8 cellular contexts compared by ENCODE assay signal in the genomic region with DNA sequence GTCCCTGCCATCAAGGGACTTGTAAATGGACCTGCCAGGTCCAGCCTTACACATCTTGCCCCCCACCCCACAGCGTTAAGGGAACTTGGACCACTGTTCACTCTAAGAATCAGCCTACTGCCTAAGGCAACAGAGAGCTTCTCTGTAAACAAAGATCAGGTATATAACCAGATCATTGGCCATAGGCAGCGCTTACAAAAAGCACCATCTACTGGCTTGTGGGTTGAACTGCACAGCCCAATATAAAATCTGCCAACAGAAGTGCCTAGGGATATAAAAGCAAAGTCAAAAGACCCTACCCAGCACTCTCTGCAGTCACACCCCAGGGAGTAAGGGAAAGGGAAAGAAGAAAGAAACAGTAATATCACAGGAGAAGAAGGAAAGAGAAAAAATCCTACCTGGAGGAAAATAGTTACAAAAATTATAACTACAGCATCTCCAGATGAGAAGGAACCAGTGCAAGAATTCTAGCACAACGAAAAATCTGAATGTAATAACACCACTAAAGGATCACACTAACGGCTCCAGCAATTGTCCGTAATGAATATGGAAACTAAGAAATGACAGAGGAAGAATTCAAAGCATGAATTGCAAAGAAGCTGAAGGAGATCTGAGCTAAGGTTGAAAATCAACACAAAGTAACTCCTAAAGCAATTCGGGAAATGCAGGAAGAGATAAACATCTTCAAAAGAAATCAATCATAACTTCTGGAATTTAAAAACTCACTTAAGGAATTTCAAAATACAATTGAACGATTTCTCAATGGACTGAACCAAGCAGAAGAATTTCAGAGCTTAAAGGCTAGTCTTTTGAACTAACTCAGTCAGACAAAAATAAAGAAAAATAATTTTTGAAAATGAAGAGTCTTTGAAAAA.
DNase-seq lines count a peak whose midpoint lies in the region; ATAC-seq and TF ChIP-seq lines count a peak whose summit lies in the region.

No MANE protein-coding gene starts in this region.

- TF ChIP-seq CTCF in AG04449 (IDR thresholded peaks at IDR 0.05; ENCODE audit: insufficient read depth, low read length, missing control alignments) (peak; percentile 81), GM13977 (IDR thresholded peaks at IDR 0.05; ENCODE audit: extremely low read depth, insufficient read depth, missing control alignments) (peak; percentile 73), glutamatergic neuron (IDR thresholded peaks at IDR 0.05; ENCODE audit: partially characterized antibody, unreplicated experiment) (peak; percentile 78), psoas muscle (IDR thresholded peaks at IDR 0.05) (peak; percentile 80)

- H3K9me3 Mint-ChIP-seq in activated T-helper 2 cell treated with anti-CD3 and anti-CD28 coated beads, Interferon-gamma antibody, Interleukin-2, Interleukin-4, amounts not matched to agents 10 μg/mL and 5 μg/mL and 100 μg/mL, durations not matched to agents 14 hours and 24 hours and 36 hours: peaks cover 4% of the 10 kb centered on the region
- peaks cover 2% of the 10 kb centered on the region for H3K9me3 Mint-ChIP-seq in glutamatergic neuron (ENCODE audit: unreplicated experiment)

- H3K27ac ChIP-seq in psoas muscle: no peak overlapping the region

- intact Hi-C loops in activated T-helper 2 cell treated with anti-CD3 and anti-CD28 coated beads, Interferon-gamma antibody, Interleukin-2, Interleukin-4, amounts not matched to agents 10 μg/mL and 5 μg/mL and 100 μg/mL, durations not matched to agents 14 hours and 24 hours and 36 hours (cut with micrococcal nuclease): loop anchor here (5.0 kb wide), 1 partner anchor 912 kb away; no protein-coding TSS in a partner anchor
- intact Hi-C loops in psoas muscle (cut with DNase I): loop anchor here in 1 of 2 donors (2.0 to 10.0 kb wide), 3 partner anchors 37 to 859 kb away; no protein-coding TSS in a partner anchor

- H3K4me1 ChIP-seq in NT2/D1 (ENCODE audit: insufficient read depth, insufficient read length): no peaks in the 10 kb centered on the region
- H3K4me1 ChIP-seq in psoas muscle: no peaks in the 10 kb centered on the region

- no peaks in the 10 kb centered on the region for H3K4me1 Mint-ChIP-seq in activated T-helper 2 cell treated with anti-CD3 and anti-CD28 coated beads, Interferon-gamma antibody, Interleukin-2, Interleukin-4, amounts not matched to agents 10 μg/mL and 5 μg/mL and 100 μg/mL, durations not matched to agents 14 hours and 24 hours and 36 hours (ENCODE audit: low read depth)
- no peaks in the 10 kb centered on the region for H3K4me1 Mint-ChIP-seq in glutamatergic neuron (ENCODE audit: low read depth, unreplicated experiment)

- DNase-seq in AG04449 (ENCODE audit: low read depth, low spot score) (no peak), GM13977 (ENCODE audit: low spot score) (peak; percentile 28), NT2/D1 (ENCODE audit: low read depth, low spot score) (peak; percentile 49), glutamatergic neuron (peak; percentile 41), psoas muscle (no peak), putamen (ENCODE audit: low spot score) (no peak)
- DNase-seq in activated T-helper 2 cell treated with anti-CD3 and anti-CD28 coated beads, Interferon-gamma antibody, Interleukin-2, Interleukin-4, amounts not matched to agents 10 μg/mL and 5 μg/mL and 100 μg/mL, durations not matched to agents 14 hours and 24 hours and 36 hours (ENCODE audit: low spot score): peak; percentile 21

- in situ Hi-C loops in GM13977 (cut with MboI; ENCODE audit: low pct_unique_long_range_greater_than_20kb, low sequenced_read_pairs, unreplicated experiment): no loop called here

- POLR2A ChIA-PET in AG04449 (lab: Yijun Ruan, JAX): no interaction called here

- WGBS in psoas muscle, 3 donors: 52 to 56% (median 52%) methylated on average over 7 of the region's 7 CpGs

- H3K4me3 ChIP-seq in AG04449 (ENCODE audit: low read depth, low read length) (no peak overlapping the region), NT2/D1 (ENCODE audit: insufficient read length, low read depth) (no peak overlapping the region), psoas muscle (no peak overlapping the region)

- H3K9ac ChIP-seq in NT2/D1 (ENCODE audit: insufficient read length, low read depth): no peak overlapping the region

- H3K4me3 Mint-ChIP-seq in activated T-helper 2 cell treated with anti-CD3 and anti-CD28 coated beads, Interferon-gamma antibody, Interleukin-2, Interleukin-4, amounts not matched to agents 10 μg/mL and 5 μg/mL and 100 μg/mL, durations not matched to agents 14 hours and 24 hours and 36 hours (ENCODE audit: low read depth): no peak overlapping the region
- no peak overlapping the region for H3K4me3 Mint-ChIP-seq in glutamatergic neuron (ENCODE audit: unreplicated experiment)

- peaks cover 18% of the 10 kb centered on the region for H3K27me3 Mint-ChIP-seq in activated T-helper 2 cell treated with anti-CD3 and anti-CD28 coated beads, Interferon-gamma antibody, Interleukin-2, Interleukin-4, amounts not matched to agents 10 μg/mL and 5 μg/mL and 100 μg/mL, durations not matched to agents 14 hours and 24 hours and 36 hours (ENCODE audit: low read depth)
- no peaks in the 10 kb centered on the region for H3K27me3 Mint-ChIP-seq in glutamatergic neuron (ENCODE audit: unreplicated experiment)

- ATAC-seq in HG03439 (IDR thresholded peaks at IDR 0.05; ENCODE audit: unreplicated experiment) (peak; percentile 83), psoas muscle (peak; percentile 81 to 95 (median 87))

- no peaks in the 10 kb centered on the region for H3K36me3 ChIP-seq in NT2/D1 (ENCODE audit: insufficient read depth, insufficient read length, low read length)
- H3K36me3 ChIP-seq in psoas muscle (ENCODE audit: insufficient read depth in 1 of 2, low read depth in 1 of 2): no peaks in the 10 kb centered on the region

- H3K27ac Mint-ChIP-seq in activated T-helper 2 cell treated with anti-CD3 and anti-CD28 coated beads, Interferon-gamma antibody, Interleukin-2, Interleukin-4, amounts not matched to agents 10 μg/mL and 5 μg/mL and 100 μg/mL, durations not matched to agents 14 hours and 24 hours and 36 hours: no peak overlapping the region
- H3K27ac Mint-ChIP-seq in glutamatergic neuron (ENCODE audit: unreplicated experiment): no peak overlapping the region

- H3K36me3 Mint-ChIP-seq in activated T-helper 2 cell treated with anti-CD3 and anti-CD28 coated beads, Interferon-gamma antibody, Interleukin-2, Interleukin-4, amounts not matched to agents 10 μg/mL and 5 μg/mL and 100 μg/mL, durations not matched to agents 14 hours and 24 hours and 36 hours (ENCODE audit: low read depth): no peaks in the 10 kb centered on the region
- no peaks in the 10 kb centered on the region for H3K36me3 Mint-ChIP-seq in glutamatergic neuron (ENCODE audit: unreplicated experiment)

- CTCF ChIA-PET in AG04449 (lab: Yijun Ruan, JAX): interaction anchor here (0.6 to 3.4 kb wide), 40 partner anchors 8 to 912 kb away, joined by 3 to 51 read pairs (median 4); no protein-coding TSS in a partner anchor

- H3K27me3 ChIP-seq in NT2/D1 (ENCODE audit: insufficient read depth, insufficient read length) (no peaks in the 10 kb centered on the region), psoas muscle (ENCODE audit: insufficient read depth in 3 of 3, low read length in 2 of 3) (no peaks in the 10 kb centered on the region)

- H3K9me3 ChIP-seq in NT2/D1 (ENCODE audit: insufficient read depth, low read length) (no peaks in the 10 kb centered on the region), psoas muscle (peaks cover 6% of the 10 kb centered on the region)

Comparison
In these comparisons a context has a peak if more than half of its experiments do, and no peak if none do; other contexts are left out.
1. DNase-seq: peak in GM13977 (single experiment), NT2/D1 (single experiment), activated T-helper 2 cell treated with anti-CD3 and anti-CD28 coated beads, Interferon-gamma antibody, Interleukin-2, Interleukin-4, amounts not matched to agents 10 μg/mL and 5 μg/mL and 100 μg/mL, durations not matched to agents 14 hours and 24 hours and 36 hours (single experiment) and glutamatergic neuron (single experiment); none in AG04449 (single experiment), psoas muscle (0 of 2) and putamen (single experiment).
2. Peak in every context shown above with its lines, with median percentiles within 50 percentile points of each other: CTCF ChIP-seq.